10 cellular contexts compared by ENCODE assay signal in the genomic region with DNA sequence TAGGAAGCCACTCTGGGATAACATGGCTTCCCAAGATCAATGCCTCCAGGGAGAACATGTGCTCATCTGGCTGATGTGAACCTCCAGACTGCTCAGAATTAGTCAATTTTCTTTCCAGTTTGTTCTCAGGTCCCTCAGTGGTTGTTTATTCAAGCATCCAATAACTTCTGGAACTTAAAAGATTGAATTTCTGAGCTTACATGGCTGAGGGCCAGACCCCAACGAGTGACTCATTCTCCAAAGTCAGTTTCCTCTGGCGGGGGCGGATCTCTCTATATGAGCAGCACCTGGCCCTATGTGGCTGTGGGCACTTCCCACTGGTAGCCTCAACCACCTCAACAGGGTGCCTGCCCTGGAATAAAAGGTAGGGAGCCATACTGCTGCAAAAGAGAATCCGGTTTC. TPM values are rescaled to one million over a fixed set of nuclear protein-coding genes. Genes with fewer than 3 reads are reported as not detected.
DNase-seq lines count a peak whose midpoint lies in the region; TF ChIP-seq lines count a peak whose summit lies in the region.
"Had no signal": no experiment of that assay in that cellular context is flagged by ENCODE, and none has a peak within 500 bp of the region (broad histone marks: within the 10 kb centered on the region; RNA-seq: fewer than 3 reads in every experiment).

No MANE protein-coding gene starts in this region.

- no peak overlapping the region for H3K4me3 Mint-ChIP-seq in mesothelial cell of epicardium

- TF ChIP-seq CTCF in mesothelial cell of epicardium (IDR thresholded peaks at IDR 0.05; ENCODE audit: unreplicated experiment) = no peak

- no peaks in the 10 kb centered on the region for H3K27me3 ChIP-seq in H7 (ENCODE audit: control insufficient read depth, insufficient read depth, low read length)

- no peaks in the 10 kb centered on the region for H3K36me3 Mint-ChIP-seq in mesothelial cell of epicardium

- H3K27ac Mint-ChIP-seq in mesothelial cell of epicardium = no peak overlapping the region

- peaks cover 23% of the 10 kb centered on the region for H3K27me3 Mint-ChIP-seq in mesothelial cell of epicardium (ENCODE audit: low read depth)

- DNase-seq in AML-193 (lab: John Stamatoyannopoulos, UW) = peak; percentile 43 to 44
- peak; percentile 70 to 72 for DNase-seq in Kasumi-1 (lab: John Stamatoyannopoulos, UW)
- DNase-seq in amniotic epithelial cell (ENCODE audit: low read depth) = peak; percentile 25
- peak; percentile 83 for DNase-seq in non-pigmented ciliary epithelial cell (ENCODE audit: low read depth)
- DNase-seq in H7 = no peak
- no peak for DNase-seq in DMS79 (lab: John Stamatoyannopoulos, UW)
- DNase-seq in mesothelial cell of epicardium (ENCODE audit: low spot score in 2 of 2, unreplicated experiment in 2 of 2) = no peak
- DNase-seq in NCI-H1436 (lab: John Stamatoyannopoulos, UW) = no peak
- DNase-seq: small intestine had no signal

- H3K4me1 Mint-ChIP-seq in mesothelial cell of epicardium = no peaks in the 10 kb centered on the region

- H3K36me3 ChIP-seq in H7 (replicated peaks; ENCODE audit: control insufficient read depth, insufficient read depth, low read length) = no peaks in the 10 kb centered on the region

- no peaks in the 10 kb centered on the region for H3K9me3 Mint-ChIP-seq in mesothelial cell of epicardium

- no peak overlapping the region for H3K4me3 ChIP-seq in H7 (ENCODE audit: insufficient read depth, low read depth, low read length)

RNA-seq across cellular contexts. Expression of a gene that starts 34.0 kb away (rescaled TPM):
- not detected in 2 replicates for total RNA-seq in H7 (2014; rRNA removed; shearing (Covaris generic))
- total RNA-seq in mesothelial cell of epicardium = not detected in 3 replicates
- total RNA-seq: dermis microvascular lymphatic vessel endothelial cell had no signal

Comparison
In these comparisons a context has a peak if more than half of its experiments do, and no peak if none do; other contexts are left out.
1. DNase-seq: peak in AML-193 (2 of 2), Kasumi-1 (2 of 2), amniotic epithelial cell (single experiment) and non-pigmented ciliary epithelial cell (single experiment); none in H7 (single experiment), DMS79 (single experiment), mesothelial cell of epicardium (0 of 2) and NCI-H1436 (single experiment).